Comparison of ENCODE assay signal across 8 cellular contexts in genomic region chr2:54560146-54560881, GRCh38.
DNase-seq lines count a peak whose midpoint lies in the region; ATAC-seq and TF ChIP-seq lines count a peak whose summit lies in the region.

No MANE protein-coding gene starts in this region.

- H3K4me3 ChIP-seq in GM08714 (ENCODE audit: low read length) (peak overlapping the region; percentile 77), epithelial cell of esophagus (ENCODE audit: low read length) (peak overlapping the region; percentile 97)

- TF ChIP-seq CTCF in GM20000 (IDR thresholded peaks at IDR 0.05; ENCODE audit: extremely low read depth, missing control alignments) = no peak
- TF ChIP-seq CTCF in epithelial cell of esophagus (IDR thresholded peaks at IDR 0.05; ENCODE audit: insufficient read depth, low read depth, low read length, missing control alignments) = no peak

- DNase-seq in GM20000 (ENCODE audit: low spot score) = peak; percentile 81
- DNase-seq in T-helper 9 cell = peak; percentile 8
- DNase-seq in epithelial cell of esophagus (ENCODE audit: low read depth) = peak; percentile 59
- peak; percentile 49 for DNase-seq in myocyte (ENCODE audit: low read depth)
- DNase-seq in cerebellar nuclear complex (lab: John Stamatoyannopoulos, UW) = no peak
- DNase-seq in OCI-M1 (lab: John Stamatoyannopoulos, UW) = no peak

- peak; percentile 42 for ATAC-seq in HG03521 (IDR thresholded peaks at IDR 0.05; ENCODE audit: unreplicated experiment)

Comparison
In these comparisons a context has a peak if more than half of its experiments do, and no peak if none do; other contexts are left out.
1. DNase-seq: peak in GM20000 (single experiment), T-helper 9 cell (single experiment), epithelial cell of esophagus (single experiment) and myocyte (single experiment); none in cerebellar nuclear complex (0 of 2) and OCI-M1 (single experiment).